Comparison of ENCODE assay signal across 1 cellular context in genomic region chr18:2680216-2680792, GRCh38.
TF ChIP-seq lines count a peak whose summit lies in the region.

No MANE protein-coding gene starts in this region.

TF ChIP-seq in K562, 482 proteins besides CTCF, POLR2A, EP300 and RAD21:
- TF ChIP-seq LCOR (CRISPR knock-in tag; IDR thresholded peaks at IDR 0.05) (0 out of 2 replicates have a peak, but pooled peaks have one; percentile 23), KHSRP (IDR thresholded peaks at IDR 0.05) (no peak)
TF ChIP-seq in K562: peak in this region for 1.
